Comparison of ENCODE assay signal across 8 cellular contexts in genomic region chr2:63189026-63189425, GRCh38.
DNase-seq lines count a peak whose midpoint lies in the region; ATAC-seq and TF ChIP-seq lines count a peak whose summit lies in the region.

No MANE protein-coding gene starts in this region.

- TF ChIP-seq POLR2A in body of pancreas (IDR thresholded peaks at IDR 0.05) (no peak), prostate gland (IDR thresholded peaks at IDR 0.05) (no peak)

- H3K79me1 ChIP-seq in mesendoderm (ENCODE audit: low read length), result no peaks in the 10 kb centered on the region

- H2BK120ac ChIP-seq in mesendoderm (ENCODE audit: low read depth, low read length), result no peak overlapping the region

- H3K27ac ChIP-seq in body of pancreas (no peak overlapping the region), mesendoderm (ENCODE audit: low read depth, low read length) (no peak overlapping the region), prostate gland (no peak overlapping the region)

- 23 to 40% methylated on average over 4 of the region's 4 CpGs for WGBS in body of pancreas, 2 donors
- WGBS in mesendoderm (ENCODE audit: extremely low coverage, insufficient coverage, low lambda C conversion rate), result no CpG with 5 or more reads among the region's 4 CpGs
- WGBS in prostate gland, result 34% methylated on average over 4 of the region's 4 CpGs

- H3K18ac ChIP-seq in mesendoderm (ENCODE audit: low read length), result no peak overlapping the region

- no peak overlapping the region for H2BK5ac ChIP-seq in mesendoderm (ENCODE audit: low read length)

- no peak overlapping the region for H3K23ac ChIP-seq in mesendoderm (ENCODE audit: low read length)

- H3K4me1 ChIP-seq in body of pancreas, result peaks cover 10% of the 10 kb centered on the region
- no peaks in the 10 kb centered on the region for H3K4me1 ChIP-seq in mesendoderm (ENCODE audit: control insufficient read depth, low read depth, low read length)
- no peaks in the 10 kb centered on the region for H3K4me1 ChIP-seq in prostate gland (replicated peaks)

- H4K5ac ChIP-seq in mesendoderm (ENCODE audit: low read length), result no peak overlapping the region

- no peak overlapping the region for H3K4me2 ChIP-seq in mesendoderm (ENCODE audit: low read length)

- H3K9me3 ChIP-seq in body of pancreas (no peaks in the 10 kb centered on the region), prostate gland (no peaks in the 10 kb centered on the region)

- peak; percentile 43 for DNase-seq in DMS53 treated with DMSO at 0.1 percent for 48 hours (lab: John Stamatoyannopoulos, UW; ENCODE audit: unreplicated experiment)
- DNase-seq in LNCaP clone FGC (ENCODE audit: low read depth), result no peak
- DNase-seq in body of pancreas, result peak; percentile 15 to 48 (median 31)
- DNase-seq in mesendoderm, result peak; percentile 74
- DNase-seq in prostate gland (ENCODE audit: low spot score), result no peak
- no peak for DNase-seq in stimulated activated CD4-positive, alpha-beta T cell treated with anti-CD3 and anti-CD28 coated beads, Interleukin-2, amount 100 ng/mL, for 24 hours
- DNase-seq in hippocampal formation (lab: John Stamatoyannopoulos, UW), result no peak

- H2BK15ac ChIP-seq in mesendoderm (replicated peaks; ENCODE audit: low read depth), result no peak overlapping the region

- no peak overlapping the region for H2AK5ac ChIP-seq in mesendoderm (ENCODE audit: low read length)

- H4K8ac ChIP-seq in mesendoderm (ENCODE audit: low read depth, low read length), result no peak overlapping the region

- H3K36me3 ChIP-seq in body of pancreas (replicated peaks in 1 of 2; ENCODE audit: insufficient read depth in 1 of 2, low read depth in 2 of 2) (no peaks in the 10 kb centered on the region), mesendoderm (ENCODE audit: control insufficient read depth, insufficient read depth, low read length) (no peaks in the 10 kb centered on the region), prostate gland (no peaks in the 10 kb centered on the region)

- H3K56ac ChIP-seq in mesendoderm (ENCODE audit: low read length), result no peak overlapping the region

- H3K79me2 ChIP-seq in mesendoderm (ENCODE audit: control insufficient read depth, insufficient read depth, low read length), result no peaks in the 10 kb centered on the region

- H3K27me3 ChIP-seq in body of pancreas, result no peaks in the 10 kb centered on the region
- H3K27me3 ChIP-seq in mesendoderm (ENCODE audit: insufficient read depth, low read length, poor library complexity), result no peaks in the 10 kb centered on the region
- H3K27me3 ChIP-seq in prostate gland (replicated peaks; ENCODE audit: insufficient read depth), result no peaks in the 10 kb centered on the region

- ATAC-seq in GM19463 (IDR thresholded peaks at IDR 0.05; ENCODE audit: unreplicated experiment) (peak; percentile 76), body of pancreas (no peak)

- no peak overlapping the region for H3K9ac ChIP-seq in mesendoderm (ENCODE audit: low read length)

- intact Hi-C loops in body of pancreas (cut with DNase I), result no loop called here
- intact Hi-C loops in prostate gland (cut with DNase I), result no loop called here

- H3K4me3 ChIP-seq in LNCaP clone FGC (ENCODE audit: low read depth, low read length) (no peak overlapping the region), body of pancreas (no peak overlapping the region), mesendoderm (ENCODE audit: low read length) (no peak overlapping the region), prostate gland (no peak overlapping the region)

- peak; percentile 68 for TF ChIP-seq CTCF in LNCaP clone FGC (IDR thresholded peaks at IDR 0.05; ENCODE audit: control insufficient read depth, extremely low read depth, insufficient read depth)
- peak in 6 of 7 experiments; percentile 38 to 71 (median 46) for TF ChIP-seq CTCF in body of pancreas (IDR thresholded peaks at IDR 0.05)
- TF ChIP-seq CTCF in prostate gland (IDR thresholded peaks at IDR 0.05), result no peak

- H3K4ac ChIP-seq in mesendoderm (ENCODE audit: low read depth, low read length), result no peak overlapping the region

Comparison
In these comparisons a context has a peak if more than half of its experiments do, and no peak if none do; other contexts are left out.
1. DNase-seq: peak in DMS53 treated with DMSO at 0.1 percent for 48 hours (single experiment), body of pancreas (4 of 4) and mesendoderm (single experiment); none in LNCaP clone FGC (single experiment), prostate gland (single experiment), stimulated activated CD4-positive, alpha-beta T cell treated with anti-CD3 and anti-CD28 coated beads, Interleukin-2, amount 100 ng/mL, for 24 hours (0 of 2) and hippocampal formation (0 of 2).
2. CTCF ChIP-seq: peak in LNCaP clone FGC (single experiment) and body of pancreas (6 of 7); none in prostate gland (0 of 4).